35 cellular contexts compared by ENCODE assay signal in genomic region chr4:141620715-141621114, GRCh38.
"Had no signal": no experiment of that assay in that cellular context is flagged by ENCODE, and none has a peak within 500 bp of the region (broad histone marks: within the 10 kb centered on the region; RNA-seq: fewer than 3 reads in every experiment).

No MANE protein-coding gene starts in this region.

- H3K36me3 ChIP-seq: MG63 had no signal

- H3K9me3 ChIP-seq: MG63 had no signal

- H3K4me3 ChIP-seq: MG63 had no signal

- H3K27me3 ChIP-seq: MG63 had no signal

- DNase-seq: Kasumi-1, MG63, MM.1S, MV-4-11, NCI-H1048, NCI-H1092, NCI-H1092 treated with DMSO at 0.1 percent for 48 hours, NCI-H1105, NCI-H1105 treated with DMSO at 0.1 percent for 48 hours, NCI-H1417, NCI-H1417 treated with DMSO at 0.1 percent for 48 hours, NCI-H1436, NCI-H1436 treated with DMSO at 0.1 percent for 48 hours, NCI-H146, NCI-H1694, NCI-H1694 treated with DMSO at 0.1 percent for 48 hours, NCI-H187, NCI-H187 treated with DMSO at 0.1 percent for 48 hours, NCI-H1930, NCI-H2029, NCI-H2029 treated with DMSO at 0.1 percent for 48 hours, NCI-H2081, NCI-H2081 treated with DMSO at 0.1 percent for 48 hours, NCI-H2107, NCI-H2171, NCI-H2171 treated with DMSO at 0.1 percent for 48 hours, NCI-H2227 treated with DMSO at 0.1 percent for 48 hours, NCI-H226, NCI-H345, NCI-H446, NCI-H446 treated with DMSO at 0.1 percent for 48 hours, NCI-H510A, NCI-H510A treated with DMSO at 0.1 percent for 48 hours, NCI-H524, NCI-H524 treated with DMSO at 0.1 percent for 48 hours had no signal
